Comparison of ENCODE assay signal across 8 cellular contexts in genomic region chr6:2749972-2750600, GRCh38. TPM values are rescaled to one million over a fixed set of nuclear protein-coding genes. Genes with fewer than 3 reads are reported as not detected.
A peak's percentile ranks its signal among the peaks of the same experiment; 100 is the strongest.
DNase-seq lines count a peak whose midpoint lies in the region; ATAC-seq and TF ChIP-seq lines count a peak whose summit lies in the region.

No MANE protein-coding gene starts in this region.

- peaks cover 6% of the 10 kb centered on the region; the same call in 1 of the 2 replicates for H3K4me1 ChIP-seq in DOHH2 (ENCODE audit: control insufficient read depth, low read length)

- peaks cover 0 to 4% (median 0%) of the 10 kb centered on the region in 3 donors for H3K36me3 Mint-ChIP-seq in immature natural killer cell

- peak; percentile 26 for DNase-seq in MG63
- DNase-seq in T-helper 9 cell = peak; percentile 64
- DNase-seq in astrocyte of the spinal cord (ENCODE audit: low read depth, low spot score) = peak; percentile 63
- peak; percentile 44 to 58 (median 53) for DNase-seq in immature natural killer cell
- peak; percentile 40 to 59 (median 54) for DNase-seq in stimulated activated CD4-positive, alpha-beta T cell treated with anti-CD3 and anti-CD28 coated beads, Interleukin-1b, Interleukin-23, amount 100 ng/mL, for 24 hours (ENCODE audit: low read depth in 4 of 4, low spot score in 1 of 4)
- no peak for DNase-seq in posterior vena cava (ENCODE audit: low spot score)

- H3K36me3 ChIP-seq in DOHH2 (ENCODE audit: control insufficient read depth, low read length) (no peaks in the 10 kb centered on the region), MG63 (no peaks in the 10 kb centered on the region)

- intact Hi-C loops in posterior vena cava (cut with DNase I) = loop anchor here in 1 of 2 donors (5.0 kb wide), 1 partner anchor 1153 kb away; no protein-coding TSS in a partner anchor

- H3K9me3 ChIP-seq in DOHH2 (ENCODE audit: control insufficient read depth, insufficient read depth, low read length) = no peaks in the 10 kb centered on the region
- no peaks in the 10 kb centered on the region for H3K9me3 ChIP-seq in MG63

- no peaks in the 10 kb centered on the region for H3K9me3 Mint-ChIP-seq in immature natural killer cell

- TF ChIP-seq CTCF in DOHH2 (IDR thresholded peaks at IDR 0.05; ENCODE audit: low read depth, low read length, poor library complexity, severe bottlenecking) = peak; percentile 87
- peak; percentile 91 for TF ChIP-seq CTCF in astrocyte of the spinal cord (IDR thresholded peaks at IDR 0.05; ENCODE audit: low read depth, low read length)

- in situ Hi-C loops in astrocyte of the spinal cord (cut with HindIII; ENCODE audit: low sequenced_read_pairs) = no loop called here

- no peak overlapping the region for H3K4me3 Mint-ChIP-seq in immature natural killer cell

- H3F3A ChIP-seq in DOHH2 (ENCODE audit: control insufficient read depth, insufficient read depth) = no peaks in the 10 kb centered on the region

- no peaks in the 10 kb centered on the region for H3K79me2 ChIP-seq in DOHH2 (ENCODE audit: control insufficient read depth, low read length)

- no peaks in the 10 kb centered on the region for H3K9me2 ChIP-seq in DOHH2 (replicated peaks; ENCODE audit: control insufficient read depth, low read length)

- ATAC-seq in GM18907 (IDR thresholded peaks at IDR 0.05; ENCODE audit: unreplicated experiment) = no peak

- H3K27ac ChIP-seq in DOHH2 (ENCODE audit: low read depth, low read length) = no peak overlapping the region

- no peak overlapping the region for H3K4me2 ChIP-seq in DOHH2 (ENCODE audit: low read length)

- H3K27ac Mint-ChIP-seq in immature natural killer cell = no peak overlapping the region

- H3K4me3 ChIP-seq in DOHH2 (ENCODE audit: low read length) (no peak overlapping the region), MG63 (no peak overlapping the region), astrocyte of the spinal cord (ENCODE audit: low read depth, low read length) (no peak overlapping the region)

- peaks cover 6 to 15% of the 10 kb centered on the region in 2 donors for H3K4me1 Mint-ChIP-seq in immature natural killer cell

- H3K27me3 Mint-ChIP-seq in immature natural killer cell (ENCODE audit: low read depth in 3 of 3) = peaks cover 1 to 20% (median 2%) of the 10 kb centered on the region in 3 donors

- peaks cover 17% of the 10 kb centered on the region for H3K27me3 ChIP-seq in DOHH2 (ENCODE audit: control insufficient read depth, low read length)
- no peaks in the 10 kb centered on the region; the same call in 1 of the 2 replicates for H3K27me3 ChIP-seq in MG63

- no peaks in the 10 kb centered on the region for H4K20me1 ChIP-seq in DOHH2 (ENCODE audit: control insufficient read depth, insufficient read depth, low read depth, low read length)

RNA-seq across cellular contexts. Expression of gene MYLK4, which starts 0.6 kb away (rescaled TPM):
- not detected in 2 replicates for total RNA-seq in MG63 (2014; rRNA removed; shearing (Covaris generic); ENCODE audit: low replicate concordance)
- polyA plus RNA-seq in immature natural killer cell = under 1 TPM in 2 of 3 donors, not detected in 1; 0.09 to 0.17 TPM
- total RNA-seq in posterior vena cava = under 1 TPM; 0.67 to 0.74 TPM

RNA-seq across cellular contexts. Expression of gene WRNIP1, which starts 15.1 kb away (rescaled TPM):
- 41.7 and 53.3 TPM in 2 replicates for total RNA-seq in MG63 (2014; rRNA removed; shearing (Covaris generic); ENCODE audit: low replicate concordance)
- polyA plus RNA-seq in immature natural killer cell = 10 to 100 TPM; 25.5 to 43.3 (median 26.4) TPM
- 10 to 100 TPM; 21.7 to 26.1 TPM for total RNA-seq in posterior vena cava
